Comparison of ENCODE assay signal across 8 cellular contexts in the genomic region with DNA sequence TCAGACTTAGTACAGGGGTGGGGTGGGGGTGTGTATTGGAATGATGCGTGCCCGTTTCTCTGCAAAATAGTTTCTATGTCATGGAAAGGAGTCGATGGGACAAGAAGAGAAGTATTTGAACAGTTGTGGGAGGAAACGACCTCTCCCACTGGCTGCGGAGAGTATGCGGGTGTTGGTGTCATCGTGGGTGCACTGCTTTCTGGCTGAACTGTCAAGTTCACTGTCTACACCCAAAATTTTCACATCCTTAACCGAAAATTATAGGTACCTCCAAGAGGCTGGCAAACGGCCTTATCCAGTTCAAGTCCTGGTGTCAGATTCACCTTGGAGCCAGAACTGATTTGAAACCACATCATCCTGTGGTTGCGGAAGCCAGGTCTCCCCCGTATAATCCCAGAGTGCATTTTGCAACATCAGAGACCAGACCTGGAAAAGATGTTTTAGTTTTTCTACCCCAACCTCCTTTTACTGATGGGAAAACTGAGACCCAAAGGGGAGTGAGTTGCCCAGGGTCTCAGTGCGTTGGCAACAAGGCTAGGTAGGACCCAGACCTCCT. TPM values are rescaled to one million over a fixed set of nuclear protein-coding genes. Genes with fewer than 3 reads are reported as not detected.
DNase-seq lines count a peak whose midpoint lies in the region; ATAC-seq and TF ChIP-seq lines count a peak whose summit lies in the region.

No MANE protein-coding gene starts in this region.

- peaks cover 34% of the 10 kb centered on the region for H3K4me1 Mint-ChIP-seq in activated T-helper 1 cell treated with anti-CD3 and anti-CD28 coated beads, Interleukin-12 subunit alpha, Interleukin-12 subunit beta, Interleukin-2, Interleukin-4 antibody, amounts not matched to agents 30 ng/mL and 10 ng/mL and 1 ng/mL, durations not matched to agents 14 hours and 24 hours and 36 hours (ENCODE audit: low read depth)

- H3K9ac ChIP-seq in iPS-20b (ENCODE audit: low read depth, low read length): peak overlapping the region; percentile 75; the same call in 1 of the 2 replicates
- H3K9ac ChIP-seq in subcutaneous abdominal adipose tissue (ENCODE audit: low read length in 5 of 5): peak overlapping the region; percentile 69 to 96 (median 78)

- H3K4me1 ChIP-seq in heart right ventricle (peaks cover 6 to 24% (median 16%) of the 10 kb centered on the region in 9 donors), iPS-20b (ENCODE audit: insufficient read depth, low read length) (peaks cover 14% of the 10 kb centered on the region), subcutaneous abdominal adipose tissue (ENCODE audit: control insufficient read depth in 5 of 5, insufficient read depth in 5 of 5, low read length in 5 of 5) (peaks cover 7 to 20% (median 20%) of the 10 kb centered on the region in 5 donors)

- no peak for DNase-seq in heart right ventricle
- no peak for DNase-seq in cardiac septum (ENCODE audit: low spot score)
- no peak for DNase-seq in activated T-helper 1 cell treated with anti-CD3 and anti-CD28 coated beads, Interleukin-12 subunit alpha, Interleukin-12 subunit beta, Interleukin-2, Interleukin-4 antibody, amounts not matched to agents 30 ng/mL and 10 ng/mL and 1 ng/mL, durations not matched to agents 14 hours and 24 hours and 36 hours (ENCODE audit: low spot score)
- DNase-seq in NCI-H774 (lab: John Stamatoyannopoulos, UW): no peak
- no peak for DNase-seq in NCI-H2227 (lab: John Stamatoyannopoulos, UW; ENCODE audit: unreplicated experiment)
- no peak for DNase-seq in NCI-H1436 treated with DMSO at 0.1 percent for 48 hours (lab: John Stamatoyannopoulos, UW)

- H3K27ac ChIP-seq in heart right ventricle (peak overlapping the region; percentile 15 to 93 (median 90)), iPS-20b (ENCODE audit: low read length) (no peak overlapping the region), subcutaneous abdominal adipose tissue (ENCODE audit: low read depth, low read length) (peak overlapping the region; percentile 81)

- peak overlapping the region; percentile 99 for H3K27ac Mint-ChIP-seq in activated T-helper 1 cell treated with anti-CD3 and anti-CD28 coated beads, Interleukin-12 subunit alpha, Interleukin-12 subunit beta, Interleukin-2, Interleukin-4 antibody, amounts not matched to agents 30 ng/mL and 10 ng/mL and 1 ng/mL, durations not matched to agents 14 hours and 24 hours and 36 hours

- peaks cover 0 to 34% (median 17%) of the 10 kb centered on the region in 9 donors for H3K36me3 ChIP-seq in heart right ventricle
- H3K36me3 ChIP-seq in iPS-20b (ENCODE audit: insufficient read depth, low read depth, low read length): peaks cover 39% of the 10 kb centered on the region
- peaks cover under 1 to 29% (median 23%) of the 10 kb centered on the region in 5 donors for H3K36me3 ChIP-seq in subcutaneous abdominal adipose tissue (ENCODE audit: control insufficient read depth in 5 of 5, insufficient read depth in 5 of 5, low read length in 5 of 5)

- 32 to 42% methylated on average over 12 of the region's 12 CpGs for WGBS in heart right ventricle, 2 donors

- peak in 1 of 8 donors; percentile 8 for ATAC-seq in heart right ventricle

- H3K27me3 Mint-ChIP-seq in activated T-helper 1 cell treated with anti-CD3 and anti-CD28 coated beads, Interleukin-12 subunit alpha, Interleukin-12 subunit beta, Interleukin-2, Interleukin-4 antibody, amounts not matched to agents 30 ng/mL and 10 ng/mL and 1 ng/mL, durations not matched to agents 14 hours and 24 hours and 36 hours (ENCODE audit: insufficient read depth): peaks cover 1% of the 10 kb centered on the region

- H3K9me3 ChIP-seq in heart right ventricle (no peaks in the 10 kb centered on the region), iPS-20b (ENCODE audit: insufficient read depth, low read depth, low read length) (no peaks in the 10 kb centered on the region), subcutaneous abdominal adipose tissue (ENCODE audit: control insufficient read depth in 5 of 5, low read length in 5 of 5) (no peaks in the 10 kb centered on the region)

- peak overlapping the region; percentile 92 for H3K4me3 Mint-ChIP-seq in activated T-helper 1 cell treated with anti-CD3 and anti-CD28 coated beads, Interleukin-12 subunit alpha, Interleukin-12 subunit beta, Interleukin-2, Interleukin-4 antibody, amounts not matched to agents 30 ng/mL and 10 ng/mL and 1 ng/mL, durations not matched to agents 14 hours and 24 hours and 36 hours

- H3K27me3 ChIP-seq in heart right ventricle (peaks cover 0 to 7% (median 0%) of the 10 kb centered on the region in 7 donors), iPS-20b (ENCODE audit: insufficient read depth, low read length) (peaks cover 21% of the 10 kb centered on the region), subcutaneous abdominal adipose tissue (ENCODE audit: control insufficient read depth in 5 of 5, insufficient read depth in 4 of 5, low read length in 5 of 5) (no peaks in the 10 kb centered on the region)

- TF ChIP-seq CTCF in heart right ventricle (IDR thresholded peaks at IDR 0.05): no peak

- H3K9me3 Mint-ChIP-seq in activated T-helper 1 cell treated with anti-CD3 and anti-CD28 coated beads, Interleukin-12 subunit alpha, Interleukin-12 subunit beta, Interleukin-2, Interleukin-4 antibody, amounts not matched to agents 30 ng/mL and 10 ng/mL and 1 ng/mL, durations not matched to agents 14 hours and 24 hours and 36 hours: no peaks in the 10 kb centered on the region

- intact Hi-C loops in heart right ventricle (cut with DNase I): no loop called here
- intact Hi-C loops in cardiac septum (cut with DNase I): loop anchor here (5.0 kb wide), 1 partner anchor 196 kb away; the partner anchor contains the start of gene TIMM10
- intact Hi-C loops in activated T-helper 1 cell treated with anti-CD3 and anti-CD28 coated beads, Interleukin-12 subunit alpha, Interleukin-12 subunit beta, Interleukin-2, Interleukin-4 antibody, amounts not matched to agents 30 ng/mL and 10 ng/mL and 1 ng/mL, durations not matched to agents 14 hours and 24 hours and 36 hours (cut with micrococcal nuclease): loop anchor here (1.0 to 10.0 kb wide), 5 partner anchors 89 to 1241 kb away; partner anchors contain the start of genes CLP1, LPXN, TIMM10 and ZFP91

- H3K36me3 Mint-ChIP-seq in activated T-helper 1 cell treated with anti-CD3 and anti-CD28 coated beads, Interleukin-12 subunit alpha, Interleukin-12 subunit beta, Interleukin-2, Interleukin-4 antibody, amounts not matched to agents 30 ng/mL and 10 ng/mL and 1 ng/mL, durations not matched to agents 14 hours and 24 hours and 36 hours (ENCODE audit: low read depth): peaks cover 26% of the 10 kb centered on the region

- peak overlapping the region in 9 of 10 donors; percentile 60 to 89 (median 82) for H3K4me3 ChIP-seq in heart right ventricle
- peak overlapping the region; percentile 97 for H3K4me3 ChIP-seq in iPS-20b (ENCODE audit: low read length)
- H3K4me3 ChIP-seq in subcutaneous abdominal adipose tissue (ENCODE audit: low read depth in 1 of 5, low read length in 5 of 5): peak overlapping the region; percentile 59 to 77 (median 75)

RNA-seq across cellular contexts. Expression of gene SSRP1, which starts 0.5 kb away (rescaled TPM):
- total RNA-seq in heart right ventricle (10 to 100 TPM; 30.5 to 44.9 (median 35.4) TPM), cardiac septum (35.4 TPM)
- polyA plus RNA-seq in heart right ventricle: 10 to 100 TPM; 22.6 to 73.2 TPM
- total RNA-seq in activated T-helper 1 cell treated with anti-CD3 and anti-CD28 coated beads, Interleukin-12 subunit alpha, Interleukin-12 subunit beta, Interleukin-2, Interleukin-4 antibody, amounts not matched to agents 30 ng/mL and 10 ng/mL and 1 ng/mL, durations not matched to agents 14 hours and 24 hours and 36 hours: 235 and 239 TPM in 2 replicates

RNA-seq across cellular contexts. Expression of gene P2RX3, which starts 2.0 kb away (rescaled TPM):
- total RNA-seq in heart right ventricle (1 to 10 TPM in 7 of 10 donors, under 1 TPM in 3; 0.32 to 5.1 (median 1.5) TPM), cardiac septum (0.48 TPM)
- under 1 TPM; 0.42 to 0.66 TPM for polyA plus RNA-seq in heart right ventricle
- not detected in 2 replicates for total RNA-seq in activated T-helper 1 cell treated with anti-CD3 and anti-CD28 coated beads, Interleukin-12 subunit alpha, Interleukin-12 subunit beta, Interleukin-2, Interleukin-4 antibody, amounts not matched to agents 30 ng/mL and 10 ng/mL and 1 ng/mL, durations not matched to agents 14 hours and 24 hours and 36 hours

RNA-seq across cellular contexts. Expression of gene TNKS1BP1, which starts 11.4 kb away (rescaled TPM):
- total RNA-seq in heart right ventricle: 10 to 100 TPM; 19.9 to 53.8 (median 34.3) TPM
- 100 to 1,000 TPM in 1 of 2 donors, 10 to 100 TPM in 1; 39.6 to 118 TPM for polyA plus RNA-seq in heart right ventricle
- 36.2 TPM for total RNA-seq in cardiac septum
- 22.1 and 24.3 TPM in 2 replicates for total RNA-seq in activated T-helper 1 cell treated with anti-CD3 and anti-CD28 coated beads, Interleukin-12 subunit alpha, Interleukin-12 subunit beta, Interleukin-2, Interleukin-4 antibody, amounts not matched to agents 30 ng/mL and 10 ng/mL and 1 ng/mL, durations not matched to agents 14 hours and 24 hours and 36 hours

RNA-seq across cellular contexts. Expression of gene PRG3, which starts 44.8 kb away (rescaled TPM):
- total RNA-seq in heart right ventricle (not detected), cardiac septum (not detected)
- not detected for polyA plus RNA-seq in heart right ventricle
- total RNA-seq in activated T-helper 1 cell treated with anti-CD3 and anti-CD28 coated beads, Interleukin-12 subunit alpha, Interleukin-12 subunit beta, Interleukin-2, Interleukin-4 antibody, amounts not matched to agents 30 ng/mL and 10 ng/mL and 1 ng/mL, durations not matched to agents 14 hours and 24 hours and 36 hours: not detected in 2 replicates

RNA-seq across cellular contexts. Expression of gene PRG2, which starts 54.3 kb away (rescaled TPM):
- under 1 TPM in 1 of 10 donors, not detected in 9; 0.49 TPM for total RNA-seq in heart right ventricle
- polyA plus RNA-seq in heart right ventricle: not detected
- total RNA-seq in cardiac septum: not detected
- total RNA-seq in activated T-helper 1 cell treated with anti-CD3 and anti-CD28 coated beads, Interleukin-12 subunit alpha, Interleukin-12 subunit beta, Interleukin-2, Interleukin-4 antibody, amounts not matched to agents 30 ng/mL and 10 ng/mL and 1 ng/mL, durations not matched to agents 14 hours and 24 hours and 36 hours: not detected in 2 replicates

Comparison
In these comparisons a context has a peak if more than half of its experiments do, and no peak if none do; other contexts are left out.
1. intact Hi-C loops: an anchor here in cardiac septum (5.0 kb wide) and activated T-helper 1 cell treated with anti-CD3 and anti-CD28 coated beads, Interleukin-12 subunit alpha, Interleukin-12 subunit beta, Interleukin-2, Interleukin-4 antibody, amounts not matched to agents 30 ng/mL and 10 ng/mL and 1 ng/mL, durations not matched to agents 14 hours and 24 hours and 36 hours (1.0 to 10.0 kb wide); none called in heart right ventricle.